ENCODE assay signal across 26 cellular contexts in genomic region chr10:4804505-4804904, GRCh38. TPM values are rescaled to one million over a fixed set of nuclear protein-coding genes. Genes with fewer than 3 reads are reported as not detected.
DNase-seq lines count a peak whose midpoint lies in the region; ATAC-seq, FAIRE-seq and TF ChIP-seq lines count a peak whose summit lies in the region.
"Had no signal": no experiment of that assay in that cellular context is flagged by ENCODE, and none has a peak within 500 bp of the region (broad histone marks: within the 10 kb centered on the region; RNA-seq: fewer than 3 reads in every experiment).

No MANE protein-coding gene starts in this region.

- WGBS in SK-N-SH (ENCODE audit: low lambda C conversion rate), result 2% methylated on average over 1 of the region's 1 CpG
- 6% methylated on average over 1 of the region's 1 CpG for WGBS in K562 (ENCODE audit: insufficient coverage, low coverage, missing lambda C conversion rate)

- H3K9me1 ChIP-seq in K562 (ENCODE audit: control insufficient read depth, insufficient read depth, low read length), result no peaks in the 10 kb centered on the region

- FAIRE-seq in K562 (lab: Jason Lieb, UNC) (peak; percentile 11), urothelium cell line (lab: Jason Lieb, UNC) (no peak)
- FAIRE-seq: colon, GM19239 had no signal

- no TSS peak for BruUV-seq in K562 (replicated peaks; lab: Mats Ljungman, UMichigan)

- H2AFZ ChIP-seq in SK-N-SH (ENCODE audit: low read depth), result 0 out of 2 replicates have a peak overlapping the region, but pooled peaks have one; percentile 5
- no peak overlapping the region for H2AFZ ChIP-seq in K562 (ENCODE audit: low read depth, low read length)

- H3K79me2 ChIP-seq in SK-N-SH (ENCODE audit: insufficient read depth) (no peaks in the 10 kb centered on the region), K562 (ENCODE audit: control insufficient read depth, insufficient read depth, low read length) (no peaks in the 10 kb centered on the region)

- H3K4me3 ChIP-seq in SK-N-SH (ENCODE audit: low read depth in 2 of 2, low read length in 1 of 2) (no peak overlapping the region), K562 (no peak overlapping the region), coronary artery (no peak overlapping the region)
- H3K4me3 ChIP-seq: BLaER1, body of pancreas, lung had no signal

- H3K27ac ChIP-seq in SK-N-SH (ENCODE audit: low read depth in 2 of 2, low read length in 1 of 2) (peak overlapping the region; percentile 13 to 76; a peak in 3 of 4 replicates), K562 (ENCODE audit: extremely low read depth, low read depth, low read length) (no peak overlapping the region), coronary artery (no peak overlapping the region)
- H3K27ac ChIP-seq: 22Rv1, BLaER1, body of pancreas had no signal

- H3K36me3 ChIP-seq in SK-N-SH (replicated peaks in 1 of 2; ENCODE audit: control insufficient read depth in 1 of 2, insufficient read depth in 2 of 2, low read length in 1 of 2), result no peaks in the 10 kb centered on the region
- H3K36me3 ChIP-seq in K562 (ENCODE audit: control insufficient read depth, insufficient read depth, low read length), result no peaks in the 10 kb centered on the region
- H3K36me3 ChIP-seq: BLaER1 had no signal

- DNase-seq in SK-N-SH (no peak), K562 (ENCODE audit: extremely low read depth in 1 of 4, low spot score in 3 of 4) (no peak), fibroblast of peridontal ligament (ENCODE audit: extremely low read depth) (peak; percentile 65), coronary artery (ENCODE audit: low spot score) (no peak), cerebellar nuclear complex (lab: John Stamatoyannopoulos, UW) (no peak), urothelium cell line (ENCODE audit: low spot score) (no peak), NCI-H1105 (lab: John Stamatoyannopoulos, UW) (no peak)
- DNase-seq: activated CD4-positive, alpha-beta memory T cell treated with anti-CD3 and anti-CD28 coated beads for 36 hours; activated naive CD8-positive, alpha-beta T cell treated with anti-CD3 and anti-CD28 coated beads for 36 hours; body of pancreas; COR-L47; DMS79 treated with DMSO at 0.1 percent for 48 hours; NCI-H1417 treated with DMSO at 0.1 percent for 48 hours; NCI-H446; posterior cingulate gyrus; SHP77; T-cell; trophoblast cell had no signal

- H3K9ac ChIP-seq in SK-N-SH, result peak overlapping the region; percentile 35
- no peak overlapping the region for H3K9ac ChIP-seq in K562 (ENCODE audit: insufficient read depth in 1 of 2, low read depth in 2 of 2, low read length in 2 of 2)
- H3K9ac ChIP-seq: BLaER1 had no signal

- H3K9me3 ChIP-seq in SK-N-SH (no peaks in the 10 kb centered on the region), K562 (replicated peaks; ENCODE audit: control insufficient read depth, insufficient read depth, low read depth, low read length) (no peaks in the 10 kb centered on the region; the same call in 1 of the 2 replicates)
- H3K9me3 ChIP-seq: BLaER1, body of pancreas had no signal

- peak in 1 of 2 experiments; percentile 64; a peak in 1 of 4 replicates for TF ChIP-seq EP300 in SK-N-SH (IDR thresholded peaks at IDR 0.05; ENCODE audit: borderline replicate concordance in 1 of 2, low read depth in 1 of 2, low read length in 1 of 2)
- TF ChIP-seq EP300 in K562 (IDR thresholded peaks at IDR 0.05; ENCODE audit: low read length), result no peak

- H4K20me1 ChIP-seq in SK-N-SH (ENCODE audit: insufficient read depth) (no peaks in the 10 kb centered on the region), K562 (replicated peaks; ENCODE audit: control insufficient read depth, insufficient read depth, low read length) (no peaks in the 10 kb centered on the region)
- H4K20me1 ChIP-seq: BLaER1 had no signal

- intact Hi-C loops in K562 (cut with micrococcal nuclease), result no loop called here

- H3K4me2 ChIP-seq in SK-N-SH (peak overlapping the region; percentile 33), K562 (ENCODE audit: insufficient read depth, low read length) (no peak overlapping the region)
- H3K4me2 ChIP-seq: BLaER1 had no signal

- H3F3A ChIP-seq in SK-N-SH (replicated peaks; ENCODE audit: insufficient read depth), result peaks cover 49% of the 10 kb centered on the region

- POLR2A ChIA-PET in SK-N-SH (lab: Yijun Ruan, JAX), result no interaction called here
- POLR2A ChIA-PET in K562 (lab: Yijun Ruan, JAX), result no interaction called here

- in situ Hi-C loops in K562 (cut with MboI), result no loop called here

- no peak for TF ChIP-seq POLR2A in K562 (conservative IDR thresholded peaks at IDR 0.05)

- H3K9me2 ChIP-seq in SK-N-SH, result no peaks in the 10 kb centered on the region

- CTCF ChIA-PET in SK-N-SH (lab: Yijun Ruan, JAX), result interaction anchor here (1.1 to 2.3 kb wide), 2 partner anchors 10 to 1608 kb away, joined by 3 to 17 read pairs; no protein-coding TSS in a partner anchor
- CTCF ChIA-PET in K562 (lab: Yijun Ruan, JAX; ENCODE audit: low intra/inter-chr PET ratio), result no interaction called here

- H3K4me1 ChIP-seq in SK-N-SH (ENCODE audit: control insufficient read depth in 1 of 2, insufficient read depth in 2 of 2, low read depth in 1 of 2, low read length in 1 of 2) (peaks cover 0 to 30% of the 10 kb centered on the region in 2 experiments; a peak in 2 of 4 replicates), K562 (replicated peaks in 1 of 2; ENCODE audit: control insufficient read depth in 2 of 2, insufficient read depth in 2 of 2, low read length in 2 of 2) (no peaks in the 10 kb centered on the region)
- H3K4me1 ChIP-seq: BLaER1, body of pancreas had no signal

- TF ChIP-seq RAD21 in SK-N-SH (IDR thresholded peaks at IDR 0.05; ENCODE audit: low read length), result no peak
- TF ChIP-seq RAD21 in K562 (CRISPR knock-in tag; conservative IDR thresholded peaks at IDR 0.05 in 1 of 2, IDR thresholded peaks at IDR 0.05 in 1 of 2), result no peak

- H3K27me3 ChIP-seq in SK-N-SH (ENCODE audit: insufficient read depth) (no peaks in the 10 kb centered on the region), K562 (ENCODE audit: control insufficient read depth in 2 of 2, insufficient read depth in 2 of 2, low read length in 2 of 2) (peaks cover 12 to 22% of the 10 kb centered on the region in 2 experiments)
- H3K27me3 ChIP-seq: BLaER1, body of pancreas had no signal

- TF ChIP-seq CTCF in SK-N-SH (IDR thresholded peaks at IDR 0.05), result no peak
- no peak for TF ChIP-seq CTCF in K562 (IDR thresholded peaks at IDR 0.05 in 2 of 3, conservative IDR thresholded peaks at IDR 0.05 in 1 of 3; ENCODE audit: insufficient read depth in 2 of 3, low read depth in 1 of 3, low read length in 3 of 3)
- no peak for TF ChIP-seq CTCF in coronary artery (IDR thresholded peaks at IDR 0.05)

- ATAC-seq in SK-N-SH treated with all-trans-retinoic acid at 6 μM for 48 hours (no peak), K562 (no peak)
- ATAC-seq: activated CD4-positive, CD25-positive, alpha-beta regulatory T cell treated with anti-CD3 and anti-CD28 coated beads, Interleukin-2, amount 50 U/mL, for 24 hours; body of pancreas; T-cell had no signal

TF ChIP-seq in SK-N-SH, 30 proteins besides CTCF, POLR2A, EP300 and RAD21 (continues in another document):
- no peak for TF ChIP-seq RCOR1 (IDR thresholded peaks at IDR 0.05; ENCODE audit: low read length)
- no peak for TF ChIP-seq SIN3A (IDR thresholded peaks at IDR 0.05; ENCODE audit: borderline replicate concordance, low read depth, low read length)
- peak; percentile 31 for TF ChIP-seq JUND (IDR thresholded peaks at IDR 0.05)
- no peak for TF ChIP-seq POLR2AphosphoS5 (IDR thresholded peaks at IDR 0.05; ENCODE audit: low read depth, low read length)
- TF ChIP-seq GATA2 (CRISPR knock-in tag; IDR thresholded peaks at IDR 0.05), result no peak
- peak; percentile 71 for TF ChIP-seq TCF12 (IDR thresholded peaks at IDR 0.05)
- TF ChIP-seq GABPA (IDR thresholded peaks at IDR 0.05; ENCODE audit: low read depth), result no peak

TF ChIP-seq in SK-N-SH treated with all-trans-retinoic acid at 6 μM for 48 hours, 23 proteins besides CTCF, POLR2A, EP300 and RAD21 (continues in another document):
- TF ChIP-seq ZC3H10 (CRISPR knock-in tag; IDR thresholded peaks at IDR 0.05) (no peak), TCF4 (CRISPR knock-in tag; IDR thresholded peaks at IDR 0.05; ENCODE audit: borderline replicate concordance) (no peak)

TF ChIP-seq in K562, 482 proteins besides CTCF, POLR2A, EP300 and RAD21:
- TF ChIP-seq ZNF316 (IDR thresholded peaks at IDR 0.05) (0 out of 2 replicates have a peak, but pooled peaks have one; percentile 12), KLF16 (IDR thresholded peaks at IDR 0.05) (no peak)
TF ChIP-seq in K562: peak in this region for 1.

RNA-seq across cellular contexts. Expression of gene AKR1E2, which starts 21.5 kb away (rescaled TPM):
- polyA plus RNA-seq in SK-N-SH (2012; rRNA removed) (5.8 and 6.9 TPM in 2 replicates), K562 (2011; rRNA removed) (7.0 and 9.8 TPM in 2 replicates), K562 (2014; fragmentation: Illumina TruSeq; extraction: Trizol) (11.6 and 12.2 TPM in 2 replicates), K562 (2014; fragmentation: Nextera tagmentation; extraction: Ambion mirVana) (1 to 10 TPM; 4.2 to 4.7 TPM), K562 (2014; rRNA removed) (10.9 and 12.1 TPM in 2 replicates)
- 4.3 and 5.0 TPM in 2 replicates for polyA plus RNA-seq in SK-N-SH (2012; cell fraction: cytosol; rRNA removed)
- 17.5 and 19.0 TPM in 2 replicates for polyA plus RNA-seq in SK-N-SH (2012; cell fraction: nucleus; rRNA removed)
- total RNA-seq in K562 (2011; cell fraction: chromatin; rRNA removed; ENCODE audit: low replicate concordance), result 28.7 and 36.4 TPM in 2 replicates
- 18.3 and 20.9 TPM in 2 replicates for total RNA-seq in K562 (2011; cell fraction: nucleolus; rRNA removed)
- total RNA-seq in K562 (2011; cell fraction: nucleoplasm; rRNA removed), result 19.0 and 25.1 TPM in 2 replicates
- total RNA-seq in K562 (2014; rRNA removed) (7.6 and 11.1 TPM in 2 replicates), K562 (2014; rRNA removed; fragmentation: Illumina TruSeq; extraction: Trizol) (12.1 and 13.9 TPM in 2 replicates), K562 (2015; rRNA removed; fragmentation: Illumina TruSeq; extraction: Trizol) (9.1 and 9.7 TPM in 2 replicates), K562 (2021) (16.6 and 17.1 TPM in 2 replicates)
- polyA plus RNA-seq in K562 (2011; cell fraction: cytosol; rRNA removed), result 4.0 and 7.1 TPM in 2 replicates
- 12.8 and 20.9 TPM in 2 replicates for polyA plus RNA-seq in K562 (2011; cell fraction: nucleus; rRNA removed)
- polyA plus RNA-seq in K562 (2012), result 9.7 and 16.0 TPM in 2 replicates
- polyA minus RNA-seq in K562 (2011; rRNA and poly(A)+ RNA removed), result 14.7 and 18.8 TPM in 2 replicates
- 4.4 and 5.0 TPM in 2 replicates for polyA minus RNA-seq in K562 (2011; cell fraction: cytosol; rRNA and poly(A)+ RNA removed)
- 12.0 and 12.4 TPM in 2 replicates for polyA minus RNA-seq in K562 (2011; cell fraction: nucleus; rRNA and poly(A)+ RNA removed)
- polyA plus RNA-seq: IgD-negative memory B cell had no signal

Comparison
In these comparisons a context has a peak if more than half of its experiments do, and no peak if none do; other contexts are left out.
1. H3K27ac ChIP-seq: peak in SK-N-SH (2 of 2); none in K562 (single experiment) and coronary artery (0 of 2).
2. Of the 27 proteins assayed by ChIP-seq in both K562 and SK-N-SH: peak only in K562: none; only in SK-N-SH: JUND, NFIC and TEAD4; in both: none; in neither: 23; mixed calls (peak in some experiments, not most) for 1.